8 cellular contexts compared by ENCODE assay signal in genomic region chr6:160454303-160454702, GRCh38.
"Had no signal": no experiment of that assay in that cellular context is flagged by ENCODE, and none has a peak within 500 bp of the region (broad histone marks: within the 10 kb centered on the region; RNA-seq: fewer than 3 reads in every experiment).

No MANE protein-coding gene starts in this region.

- H3K4me3 Mint-ChIP-seq: GM23338, H9 had no signal

- DNase-seq: H9, HCEC 1CT, IMR-90 had no signal

- H3K27ac Mint-ChIP-seq: GM23338 had no signal

- H2AFZ ChIP-seq: GM23338 had no signal

- H3K4me3 ChIP-seq: GM23338, K562 had no signal

- H3K4me2 ChIP-seq: GM23338 had no signal

- ATAC-seq: GM23338, K562 had no signal

- H3K4me1 Mint-ChIP-seq: GM23338 had no signal

- FAIRE-seq: H1, H54, K562 had no signal

- H3K27ac ChIP-seq: HL-60 had no signal
